Comparison of ENCODE assay signal across 9 cellular contexts in genomic region chr1:44407430-44408180, GRCh38. TPM values are rescaled to one million over a fixed set of nuclear protein-coding genes. Genes with fewer than 3 reads are reported as not detected.
A peak's percentile ranks its signal among the peaks of the same experiment; 100 is the strongest.
DNase-seq lines count a peak whose midpoint lies in the region; ATAC-seq and TF ChIP-seq lines count a peak whose summit lies in the region.
"Had no signal": no experiment of that assay in that cellular context is flagged by ENCODE, and none has a peak within 500 bp of the region (broad histone marks: within the 10 kb centered on the region; RNA-seq: fewer than 3 reads in every experiment).

No MANE protein-coding gene starts in this region.

- CTCF ChIA-PET in mammary epithelial cell (lab: Charles Lee; ENCODE audit: low non-redundant PET) = no interaction called here

- H3K4me2 ChIP-seq in mammary epithelial cell (ENCODE audit: insufficient read depth, low read depth, low read length) = peak overlapping the region; percentile 92

- H3K9ac ChIP-seq in mammary epithelial cell (ENCODE audit: insufficient read depth, low read length) (no peak overlapping the region), colonic mucosa (ENCODE audit: low read depth in 2 of 2, low read length in 2 of 2) (no peak overlapping the region)

- H3K36me3 ChIP-seq in mammary epithelial cell (ENCODE audit: insufficient read depth, low read length) = no peaks in the 10 kb centered on the region
- no peaks in the 10 kb centered on the region for H3K36me3 ChIP-seq in mesodermal cell (ENCODE audit: control insufficient read depth, insufficient read depth, low read length)
- H3K36me3 ChIP-seq in aorta (ENCODE audit: control insufficient read depth in 1 of 2, insufficient read depth in 2 of 2, low read length in 1 of 2) = no peaks in the 10 kb centered on the region
- H3K36me3 ChIP-seq in colonic mucosa = no peaks in the 10 kb centered on the region

- intact Hi-C loops in mammary epithelial cell (cut with micrococcal nuclease) = no loop called here
- intact Hi-C loops in aorta (cut with DNase I) = no loop called here
- intact Hi-C loops in colonic mucosa (cut with DNase I) = no loop called here

- H3K4me3 ChIP-seq in mammary epithelial cell (replicated peaks in 1 of 3; ENCODE audit: insufficient read depth in 1 of 3, low read depth in 2 of 3, low read length in 3 of 3) (no peak overlapping the region), mesodermal cell (ENCODE audit: extremely low read depth, insufficient read depth, low read length, poor library complexity, severe bottlenecking) (peak overlapping the region; percentile 11), aorta (ENCODE audit: low read length in 2 of 2) (no peak overlapping the region), colonic mucosa (no peak overlapping the region)

- H4K20me1 ChIP-seq in mammary epithelial cell (ENCODE audit: insufficient read depth, low read length) = no peaks in the 10 kb centered on the region

- no peak overlapping the region for H3K27ac ChIP-seq in mammary epithelial cell (ENCODE audit: insufficient read depth, low read depth, low read length)
- H3K27ac ChIP-seq in mesodermal cell (ENCODE audit: low read depth, low read length, severe bottlenecking) = no peak overlapping the region
- no peak overlapping the region for H3K27ac ChIP-seq in aorta (ENCODE audit: low read depth in 1 of 2, low read length in 2 of 2)
- H3K27ac ChIP-seq in colonic mucosa = no peak overlapping the region

- peaks cover 17% of the 10 kb centered on the region for H3K4me1 ChIP-seq in mammary epithelial cell (ENCODE audit: insufficient read depth, low read length)
- peaks cover 21% of the 10 kb centered on the region for H3K4me1 ChIP-seq in mesodermal cell (ENCODE audit: control insufficient read depth, insufficient read depth, low read length, poor library complexity, severe bottlenecking)
- peaks cover 0 to 2% of the 10 kb centered on the region in 2 donors for H3K4me1 ChIP-seq in aorta (ENCODE audit: control insufficient read depth in 1 of 2, insufficient read depth in 2 of 2, low read length in 2 of 2)
- peaks cover 17% of the 10 kb centered on the region for H3K4me1 ChIP-seq in colonic mucosa

- TF ChIP-seq CTCF in mammary epithelial cell (conservative IDR thresholded peaks at IDR 0.05 in 1 of 2, IDR thresholded peaks at IDR 0.05 in 1 of 2; ENCODE audit: extremely low read depth in 1 of 2, insufficient read depth in 1 of 2, low read depth in 1 of 2, low read length in 2 of 2) (no peak), colonic mucosa (IDR thresholded peaks at IDR 0.05) (no peak)

- H3K9me3 ChIP-seq in mammary epithelial cell (replicated peaks; ENCODE audit: insufficient read depth, low read length) = peaks cover 11% of the 10 kb centered on the region
- H3K9me3 ChIP-seq in mesodermal cell (ENCODE audit: control insufficient read depth, low read length) = no peaks in the 10 kb centered on the region
- no peaks in the 10 kb centered on the region for H3K9me3 ChIP-seq in aorta (ENCODE audit: control insufficient read depth, low read length)
- no peaks in the 10 kb centered on the region for H3K9me3 ChIP-seq in colonic mucosa

- in situ Hi-C loops in mammary epithelial cell (cut with MboI; ENCODE audit: low sequenced_read_pairs in 2 of 2) = no loop called here

- DNase-seq in stimulated activated CD4-positive, alpha-beta T cell treated with anti-CD3 and anti-CD28 coated beads, Interleukin-4, amount 100 ng/mL, for 1 hour = peak; percentile 10
- DNase-seq in stimulated activated CD4-positive, alpha-beta T cell treated with anti-CD3 and anti-CD28 coated beads, Interleukin-4, amount 100 ng/mL, for 24 hours = no peak
- DNase-seq in mammary epithelial cell (no peak), aorta (peak; percentile 49 to 75), NCI-H2171 treated with DMSO at 0.1 percent for 48 hours (lab: John Stamatoyannopoulos, UW) (no peak), colonic mucosa (no peak)
- DNase-seq: NCI-H1694 had no signal

- peaks cover 52% of the 10 kb centered on the region for H3K27me3 ChIP-seq in mammary epithelial cell (ENCODE audit: insufficient read depth, low read length)
- peaks cover 0 to 3% of the 10 kb centered on the region in 2 donors for H3K27me3 ChIP-seq in aorta (ENCODE audit: control insufficient read depth in 1 of 2, insufficient read depth in 2 of 2, low read length in 1 of 2)
- peaks cover 82% of the 10 kb centered on the region for H3K27me3 ChIP-seq in colonic mucosa

- 37% methylated on average over 6 of the region's 83 CpGs for WGBS in mammary epithelial cell (ENCODE audit: low coverage, missing lambda C conversion rate)
- 0 to 1% methylated on average over 68 of the region's 83 CpGs for WGBS in mesodermal cell (ENCODE audit: insufficient coverage in 2 of 2), 2 experiments
- 3 to 5% methylated on average over 55 to 83 of the region's 83 CpGs for WGBS in aorta, 2 donors

- no TSS peak for BruUV-seq in mammary epithelial cell (replicated peaks; lab: Mats Ljungman, UMichigan)

- no peaks in the 10 kb centered on the region for H3K79me2 ChIP-seq in mammary epithelial cell (ENCODE audit: insufficient read depth, low read length)

- ATAC-seq in aorta (ENCODE audit: low FRiP score) (no peak), HG03135 (IDR thresholded peaks at IDR 0.05; ENCODE audit: unreplicated experiment) (no peak)

- H2AFZ ChIP-seq in mammary epithelial cell (ENCODE audit: low read depth, low read length) = peak overlapping the region; percentile 12

- dilution Hi-C loops in mammary epithelial cell (cut with HindIII; ENCODE audit: low sequenced_read_pairs) = no loop called here

RNA-seq across cellular contexts. Expression of gene RNF220, which starts 2.5 kb away (rescaled TPM):
- 10 to 100 TPM; 56.4 to 62.8 TPM for total RNA-seq in mammary epithelial cell
- polyA plus RNA-seq in mammary epithelial cell = 51.1 TPM
- polyA minus RNA-seq in mammary epithelial cell = 23.9 TPM
- 63.5 TPM for polyA plus RNA-seq in mesodermal cell (2013, experiment 1 of 2)
- 60.3 TPM for polyA plus RNA-seq in mesodermal cell (2013, experiment 2 of 2)
- total RNA-seq in aorta = 10 to 100 TPM; 49.0 to 56.5 TPM
- polyA plus RNA-seq in aorta = 10 to 100 TPM; 44.2 to 70.5 TPM
- 10 to 100 TPM; 53.3 to 62.0 TPM for total RNA-seq in colonic mucosa

RNA-seq across cellular contexts. Expression of gene ERI3, which starts 52.5 kb away (rescaled TPM):
- 10 to 100 TPM; 58.4 to 59.3 TPM for total RNA-seq in mammary epithelial cell
- 80.0 TPM for polyA plus RNA-seq in mammary epithelial cell
- polyA minus RNA-seq in mammary epithelial cell = 36.7 TPM
- polyA plus RNA-seq in mesodermal cell (2013, experiment 1 of 2) = 48.4 TPM
- polyA plus RNA-seq in mesodermal cell (2013, experiment 2 of 2) = 42.7 TPM
- total RNA-seq in aorta = 10 to 100 TPM; 44.2 to 45.5 TPM
- polyA plus RNA-seq in aorta = 10 to 100 TPM; 31.4 to 55.2 TPM
- 10 to 100 TPM; 29.7 to 58.2 TPM for total RNA-seq in colonic mucosa

Comparison
In these comparisons a context has a peak if more than half of its experiments do, and no peak if none do; other contexts are left out.
1. DNase-seq: peak in stimulated activated CD4-positive, alpha-beta T cell treated with anti-CD3 and anti-CD28 coated beads, Interleukin-4, amount 100 ng/mL, for 1 hour (single experiment) and aorta (2 of 2); none in stimulated activated CD4-positive, alpha-beta T cell treated with anti-CD3 and anti-CD28 coated beads, Interleukin-4, amount 100 ng/mL, for 24 hours (single experiment), mammary epithelial cell (single experiment), NCI-H2171 treated with DMSO at 0.1 percent for 48 hours (single experiment) and colonic mucosa (single experiment).